21 cellular contexts compared by ENCODE assay signal in genomic region chr2:185978634-185979405, GRCh38.
DNase-seq lines count a peak whose midpoint lies in the region; ATAC-seq and TF ChIP-seq lines count a peak whose summit lies in the region.
"Had no signal": no experiment of that assay in that cellular context is flagged by ENCODE, and none has a peak within 500 bp of the region (broad histone marks: within the 10 kb centered on the region; RNA-seq: fewer than 3 reads in every experiment).

No MANE protein-coding gene starts in this region.

- intact Hi-C loops in HCT116 (cut with micrococcal nuclease), result loop anchor here (10.0 kb wide), 1 partner anchor 276 kb away; no protein-coding TSS in a partner anchor

- no peak for TF ChIP-seq POLR2A in HCT116 (IDR thresholded peaks at IDR 0.05; ENCODE audit: borderline replicate concordance, extremely low read depth, insufficient read depth, insufficient read length)

- no peak overlapping the region for H3K9ac ChIP-seq in HCT116 (ENCODE audit: low read length)
- H3K9ac ChIP-seq in SK-N-SH, result no peak overlapping the region

- H3K36me3 ChIP-seq in HCT116 (ENCODE audit: control insufficient read depth in 1 of 2, insufficient read depth in 2 of 2, low read length in 2 of 2) (no peaks in the 10 kb centered on the region), SK-N-SH (replicated peaks in 1 of 2; ENCODE audit: control insufficient read depth in 1 of 2, insufficient read depth in 2 of 2, low read length in 1 of 2) (no peaks in the 10 kb centered on the region)
- H3K36me3 ChIP-seq: neutrophil, sigmoid colon, SJSA1, thoracic aorta had no signal

- no peak overlapping the region for H3K4me3 ChIP-seq in HCT116 (replicated peaks in 1 of 2; ENCODE audit: low read depth in 1 of 2, low read length in 2 of 2)
- no peak overlapping the region for H3K4me3 ChIP-seq in SK-N-SH (ENCODE audit: low read depth in 2 of 2, low read length in 1 of 2)
- no peak overlapping the region for H3K4me3 ChIP-seq in fibroblast of pulmonary artery (replicated peaks; ENCODE audit: low read depth, low read length)
- H3K4me3 ChIP-seq: GM12878, sigmoid colon, SJSA1, thoracic aorta had no signal

- no peak for TF ChIP-seq RAD21 in HCT116 (IDR thresholded peaks at IDR 0.05; ENCODE audit: low read depth)
- 0 out of 2 replicates have a peak, but pooled peaks have one; percentile 8 for TF ChIP-seq RAD21 in SK-N-SH (IDR thresholded peaks at IDR 0.05; ENCODE audit: low read length)

- ATAC-seq in HCT116 (peak; percentile 66), GM18867 (IDR thresholded peaks at IDR 0.05; ENCODE audit: unreplicated experiment) (no peak)

- peaks cover 7 to 18% of the 10 kb centered on the region in 2 experiments; a peak in 3 of 4 replicates for H3K4me1 ChIP-seq in HCT116 (ENCODE audit: control insufficient read depth in 1 of 2, insufficient read depth in 2 of 2, low read length in 2 of 2)
- peaks cover 0 to 7% of the 10 kb centered on the region in 2 experiments; a peak in 2 of 4 replicates for H3K4me1 ChIP-seq in SK-N-SH (ENCODE audit: control insufficient read depth in 1 of 2, insufficient read depth in 2 of 2, low read depth in 1 of 2, low read length in 1 of 2)
- H3K4me1 ChIP-seq: SJSA1 had no signal

- no peaks in the 10 kb centered on the region for H4K20me1 ChIP-seq in HCT116 (ENCODE audit: insufficient read depth)
- no peaks in the 10 kb centered on the region for H4K20me1 ChIP-seq in SK-N-SH (ENCODE audit: insufficient read depth)

- POLR2A ChIA-PET in HCT116 (lab: Charles Lee) (no interaction called here), SK-N-SH (lab: Yijun Ruan, JAX) (no interaction called here)

- no TSS peak for BruUV-seq in HCT116 (replicated peaks; lab: Mats Ljungman, UMichigan)

- H3K79me2 ChIP-seq in HCT116 (ENCODE audit: insufficient read depth, low read length) (no peaks in the 10 kb centered on the region), SK-N-SH (ENCODE audit: insufficient read depth) (no peaks in the 10 kb centered on the region)

- H3K9me3 ChIP-seq in HCT116 (ENCODE audit: control insufficient read depth in 1 of 2, insufficient read depth in 1 of 2, low read depth in 1 of 2, low read length in 2 of 2) (no peaks in the 10 kb centered on the region), SK-N-SH (no peaks in the 10 kb centered on the region)
- H3K9me3 ChIP-seq: neutrophil, sigmoid colon, SJSA1, thoracic aorta had no signal

- WGBS in SK-N-SH (ENCODE audit: low lambda C conversion rate), result 29% methylated on average over 3 of the region's 3 CpGs

- RAD21 ChIA-PET in HCT116 (lab: Charles Lee; ENCODE audit: low non-redundant PET in 1 of 2, low total read pairs in 2 of 2, uncharacterized antibody in 2 of 2, unreplicated experiment in 2 of 2), result no interaction called here

- CTCF ChIA-PET in HCT116 (lab: Charles Lee), result interaction anchor here (1.0 to 1.4 kb wide), 2 partner anchors 30 to 371 kb away, joined by 3 read pairs; no protein-coding TSS in a partner anchor
- CTCF ChIA-PET in SK-N-SH (lab: Yijun Ruan, JAX), result interaction anchor here (0.9 to 1.6 kb wide), 8 partner anchors 8 to 479 kb away, joined by 3 to 7 read pairs (median 4); no protein-coding TSS in a partner anchor

- H2AFZ ChIP-seq in HCT116 (ENCODE audit: low read depth, low read length, poor library complexity, severe bottlenecking), result peak overlapping the region; percentile 72
- no peak overlapping the region for H2AFZ ChIP-seq in SK-N-SH (ENCODE audit: low read depth)

- TF ChIP-seq CTCF in HCT116 (IDR thresholded peaks at IDR 0.05 in 2 of 3, conservative IDR thresholded peaks at IDR 0.05 in 1 of 3; ENCODE audit: borderline replicate concordance in 1 of 3, insufficient read depth in 1 of 3, low read depth in 2 of 3, low read length in 2 of 3) (no peak), SK-N-SH (IDR thresholded peaks at IDR 0.05) (no peak), fibroblast of pulmonary artery (IDR thresholded peaks at IDR 0.05; ENCODE audit: low read length, missing control alignments) (no peak)

- TF ChIP-seq EP300 in SK-N-SH (IDR thresholded peaks at IDR 0.05; ENCODE audit: borderline replicate concordance in 1 of 2, low read depth in 1 of 2, low read length in 1 of 2), result peak in 1 of 2 experiments; percentile 95; a peak in 2 of 4 replicates

- H3K27ac ChIP-seq in HCT116 (ENCODE audit: low read depth, low read length) (peak overlapping the region; percentile 22; the same call in 1 of the 2 replicates), SK-N-SH (ENCODE audit: low read depth in 2 of 2, low read length in 1 of 2) (peak overlapping the region in 1 of 2 experiments; percentile 58; a peak in 2 of 4 replicates)
- H3K27ac ChIP-seq: neutrophil, sigmoid colon, SJSA1, thoracic aorta had no signal

- H3K9me2 ChIP-seq in HCT116 (ENCODE audit: insufficient read depth) (no peaks in the 10 kb centered on the region), SK-N-SH (no peaks in the 10 kb centered on the region)

- peak; percentile 35 for DNase-seq in HCT116 (ENCODE audit: low read depth, low spot score)
- peak; percentile 6 for DNase-seq in SK-N-SH
- peak; percentile 4 for DNase-seq in fibroblast of pulmonary artery (ENCODE audit: low read depth)
- no peak for DNase-seq in NCI-H345 treated with DMSO at 0.1 percent for 48 hours (lab: John Stamatoyannopoulos, UW; ENCODE audit: unreplicated experiment)
- DNase-seq in SHP77 (lab: John Stamatoyannopoulos, UW), result no peak
- DNase-seq in NCI-H82 (lab: John Stamatoyannopoulos, UW), result no peak
- DNase-seq: activated CD4-positive, alpha-beta T cell treated with anti-CD3 and anti-CD28 coated beads, Interleukin-2, amount 50 U/mL, for 1 hour; activated naive CD4-positive, alpha-beta T cell treated with anti-CD3 and anti-CD28 coated beads, Interleukin-2, amount 10 ng/mL, durations not matched to agents 7 days and 5 days; activated T-cell treated with anti-CD3 and anti-CD28 coated beads for 4 hours; caudate nucleus; CD4-positive, alpha-beta memory T cell; DND-41; effector memory CD4-positive, alpha-beta T cell; NCI-H1092; sigmoid colon; stimulated activated CD4-positive, alpha-beta T cell treated with anti-CD3 and anti-CD28 coated beads, Interleukin-4, amount 100 ng/mL, for 4 hours had no signal

- H3K27me3 ChIP-seq in HCT116 (ENCODE audit: insufficient read depth, low read length), result no peaks in the 10 kb centered on the region
- H3K27me3 ChIP-seq in SK-N-SH (ENCODE audit: insufficient read depth), result no peaks in the 10 kb centered on the region
- H3K27me3 ChIP-seq: neutrophil, sigmoid colon, SJSA1 had no signal

- no peaks in the 10 kb centered on the region for H3F3A ChIP-seq in SK-N-SH (replicated peaks; ENCODE audit: insufficient read depth)

- H3K4me2 ChIP-seq in HCT116 (ENCODE audit: low read length), result peak overlapping the region; percentile 62
- no peak overlapping the region for H3K4me2 ChIP-seq in SK-N-SH

TF ChIP-seq in HCT116, 20 proteins besides CTCF, POLR2A, EP300 and RAD21:
- TF ChIP-seq MAX (IDR thresholded peaks at IDR 0.05), result no peak
- TF ChIP-seq POLR2AphosphoS5 (IDR thresholded peaks at IDR 0.05; ENCODE audit: low read depth, low read length), result no peak
- TF ChIP-seq ZFX (IDR thresholded peaks at IDR 0.05), result no peak

TF ChIP-seq in SK-N-SH, 30 proteins besides CTCF, POLR2A, EP300 and RAD21 (continues in another document):
- TF ChIP-seq PBX3 (IDR thresholded peaks at IDR 0.05) (peak; percentile 43; the same call in 1 of the 2 replicates), RXRA (IDR thresholded peaks at IDR 0.05; ENCODE audit: borderline replicate concordance, low read depth) (no peak), YY1 (IDR thresholded peaks at IDR 0.05; ENCODE audit: low read depth) (no peak), NFIC (IDR thresholded peaks at IDR 0.05; ENCODE audit: borderline replicate concordance) (no peak), MXI1 (IDR thresholded peaks at IDR 0.05; ENCODE audit: low read depth, low read length) (peak; percentile 27; the same call in 1 of the 2 replicates), CHD2 (IDR thresholded peaks at IDR 0.05; ENCODE audit: low read length, partially characterized antibody) (peak; percentile 66), RCOR1 (IDR thresholded peaks at IDR 0.05; ENCODE audit: low read length) (peak; percentile 82; the same call in 1 of the 2 replicates), FOXJ3 (CRISPR knock-in tag; IDR thresholded peaks at IDR 0.05) (peak; percentile 86), JUND (IDR thresholded peaks at IDR 0.05) (no peak), IRF3 (IDR thresholded peaks at IDR 0.05; ENCODE audit: low read depth, low read length) (no peak), NRF1 (IDR thresholded peaks at IDR 0.05; ENCODE audit: low read depth, low read length) (no peak), FOXM1 (IDR thresholded peaks at IDR 0.05; ENCODE audit: low read depth) (no peak), TCF12 (IDR thresholded peaks at IDR 0.05) (peak; percentile 31), USF2 (IDR thresholded peaks at IDR 0.05; ENCODE audit: borderline replicate concordance, low read depth, low read length) (no peak)

Comparison
In these comparisons a context has a peak if more than half of its experiments do, and no peak if none do; other contexts are left out.
1. DNase-seq: peak in HCT116 (single experiment), SK-N-SH (single experiment) and fibroblast of pulmonary artery (single experiment); none in NCI-H345 treated with DMSO at 0.1 percent for 48 hours (single experiment), SHP77 (0 of 2) and NCI-H82 (single experiment).
2. Of the 11 proteins assayed by ChIP-seq in both SK-N-SH and HCT116: peak only in SK-N-SH: RAD21; only in HCT116: none; in both: none; in neither: 10.